ENCODE assay signal across 15 cellular contexts in the genomic region with DNA sequence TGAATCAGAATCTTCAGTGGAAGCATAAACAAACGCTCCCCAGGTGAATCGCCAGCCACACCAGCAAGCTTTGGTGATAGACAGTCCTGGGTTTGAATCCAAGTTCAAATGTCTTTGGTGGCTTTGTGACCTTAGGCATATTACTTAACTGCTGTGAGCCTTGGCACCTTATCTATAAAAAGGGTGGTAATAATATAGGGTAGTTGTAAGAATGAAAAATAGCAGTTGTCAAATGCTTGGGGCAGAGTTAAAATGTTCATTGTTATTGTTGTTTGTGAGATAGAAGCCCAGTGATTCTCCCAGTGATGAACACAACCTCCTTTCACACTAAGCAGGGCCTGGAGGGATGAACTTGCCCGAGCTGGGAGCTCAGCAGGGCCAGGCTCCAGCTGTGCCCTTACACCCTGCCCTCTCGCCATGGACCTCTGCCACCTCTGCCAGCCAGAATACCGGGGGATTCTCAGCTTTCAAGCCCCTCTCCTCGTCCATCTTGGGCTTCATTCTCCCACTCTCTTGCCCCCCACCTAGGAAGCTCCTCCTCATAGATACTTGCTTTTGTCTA. TPM values are rescaled to one million over a fixed set of nuclear protein-coding genes. Genes with fewer than 3 reads are reported as not detected.
DNase-seq lines count a peak whose midpoint lies in the region; ATAC-seq and TF ChIP-seq lines count a peak whose summit lies in the region.
"Had no signal": no experiment of that assay in that cellular context is flagged by ENCODE, and none has a peak within 500 bp of the region (broad histone marks: within the 10 kb centered on the region; RNA-seq: fewer than 3 reads in every experiment).

No MANE protein-coding gene starts in this region.

- H3K9me3 ChIP-seq in RWPE2 (ENCODE audit: severe bottlenecking) (no peaks in the 10 kb centered on the region), esophagus (ENCODE audit: control insufficient read depth in 2 of 2, insufficient read depth in 1 of 2, low read depth in 1 of 2, low read length in 1 of 2) (no peaks in the 10 kb centered on the region), mucosa of stomach (ENCODE audit: control insufficient read depth, low read length) (no peaks in the 10 kb centered on the region)

- no peak for TF ChIP-seq CTCF in RWPE2 (IDR thresholded peaks at IDR 0.05; ENCODE audit: poor library complexity, severe bottlenecking)

- H3K27ac ChIP-seq in RWPE2 (ENCODE audit: poor library complexity, severe bottlenecking) (peak overlapping the region; percentile 95), esophagus (ENCODE audit: low read depth in 2 of 2, low read length in 1 of 2) (peak overlapping the region; percentile 84 to 96), temporal lobe (ENCODE audit: low read depth, low read length) (peak overlapping the region; percentile 96)

- no peak overlapping the region for H3K4me3 ChIP-seq in RWPE2 (ENCODE audit: severe bottlenecking)
- no peak overlapping the region for H3K4me3 ChIP-seq in esophagus (ENCODE audit: low read depth in 1 of 2, low read length in 2 of 2)
- H3K4me3 ChIP-seq in mucosa of stomach (ENCODE audit: low read length), result no peak overlapping the region

- WGBS in esophagus, 2 donors, result 44 to 49% methylated on average over 6 of the region's 6 CpGs

- peaks cover 45% of the 10 kb centered on the region for H3K4me1 ChIP-seq in RWPE2 (ENCODE audit: insufficient read depth, poor library complexity, severe bottlenecking)
- H3K4me1 ChIP-seq in esophagus (ENCODE audit: control insufficient read depth in 2 of 2, insufficient read depth in 2 of 2, low read length in 1 of 2), result peaks cover 0 to 9% of the 10 kb centered on the region in 2 donors
- peaks cover 61% of the 10 kb centered on the region for H3K4me1 ChIP-seq in mucosa of stomach (ENCODE audit: control insufficient read depth, insufficient read depth, low read length)

- H3K36me3 ChIP-seq in RWPE2 (ENCODE audit: low read depth), result no peaks in the 10 kb centered on the region
- no peaks in the 10 kb centered on the region for H3K36me3 ChIP-seq in esophagus (ENCODE audit: control insufficient read depth in 2 of 2, insufficient read depth in 2 of 2, low read length in 1 of 2)
- no peaks in the 10 kb centered on the region for H3K36me3 ChIP-seq in mucosa of stomach (ENCODE audit: control insufficient read depth, insufficient read depth, low read length)

- DNase-seq in RWPE2 (ENCODE audit: low spot score), result no peak
- no peak for DNase-seq in mucosa of gallbladder (ENCODE audit: low spot score)
- DNase-seq in NCI-H146 (lab: John Stamatoyannopoulos, UW), result no peak
- DNase-seq: activated gamma-delta T cell, DND-41, kidney glomerular epithelial cell, NCI-H345 had no signal

- ATAC-seq in RWPE2 (ENCODE audit: low read depth) (no peak), GM21723 (IDR thresholded peaks at IDR 0.05; ENCODE audit: unreplicated experiment) (no peak), HG03159 (IDR thresholded peaks at IDR 0.05; ENCODE audit: unreplicated experiment) (no peak)
- ATAC-seq: SK-N-SH treated with all-trans-retinoic acid at 6 μM for 48 hours had no signal

- H3K27me3 ChIP-seq in RWPE2 (ENCODE audit: insufficient read depth, poor library complexity, severe bottlenecking), result no peaks in the 10 kb centered on the region
- H3K27me3 ChIP-seq in esophagus (ENCODE audit: control insufficient read depth in 1 of 2, insufficient read depth in 2 of 2, low read length in 2 of 2), result no peaks in the 10 kb centered on the region
- no peaks in the 10 kb centered on the region for H3K27me3 ChIP-seq in mucosa of stomach (ENCODE audit: control insufficient read depth, insufficient read depth, low read length)

- peak overlapping the region; percentile 46 for H3K9ac ChIP-seq in mucosa of stomach (ENCODE audit: low read length)

RNA-seq across cellular contexts. Expression of a gene that starts 6.1 kb away (rescaled TPM):
- 100 to 1,000 TPM; 196 to 231 TPM for polyA plus RNA-seq in esophagus
- total RNA-seq in temporal lobe (8.1 TPM), mucosa of gallbladder (388 TPM)

RNA-seq across cellular contexts. Expression of a gene that starts 28.1 kb away (rescaled TPM):
- 10 to 100 TPM; 50.1 to 54.9 TPM for polyA plus RNA-seq in esophagus
- total RNA-seq in temporal lobe, result 18.7 TPM
- total RNA-seq in mucosa of gallbladder, result 154 TPM

RNA-seq across cellular contexts. Expression of a gene that starts 28.5 kb away (rescaled TPM):
- polyA plus RNA-seq in esophagus, result 10 to 100 TPM; 45.0 to 90.4 TPM
- total RNA-seq in temporal lobe (94.2 TPM), mucosa of gallbladder (114 TPM)

RNA-seq across cellular contexts. Expression of a gene that starts 37.6 kb away (rescaled TPM):
- polyA plus RNA-seq in esophagus, result under 1 TPM; 0.29 to 0.45 TPM
- total RNA-seq in temporal lobe, result 0.25 TPM
- 49.3 TPM for total RNA-seq in mucosa of gallbladder
- polyA plus RNA-seq: BJ had no signal

RNA-seq across cellular contexts. Expression of a gene that starts 58.3 kb away (rescaled TPM):
- polyA plus RNA-seq in esophagus, result not detected
- total RNA-seq in temporal lobe (under 0.01 TPM), mucosa of gallbladder (3.4 TPM)
- total RNA-seq: activated CD8-positive, alpha-beta memory T cell treated with anti-CD3 and anti-CD28 coated beads for 36 hours had no signal
- polyA plus RNA-seq: BJ had no signal

Comparison
In these comparisons a context has a peak if more than half of its experiments do, and no peak if none do; other contexts are left out.
1. RNA of a gene that starts 6.1 kb away (total RNA-seq): 388 TPM in mucosa of gallbladder (single experiment); 8.1 TPM in temporal lobe (single experiment); every median in the first group is over 10 times any median in the second.
2. Peak in every context shown above with its lines, with median percentiles within 50 percentile points of each other: H3K27ac ChIP-seq.